In the genomic region with DNA sequence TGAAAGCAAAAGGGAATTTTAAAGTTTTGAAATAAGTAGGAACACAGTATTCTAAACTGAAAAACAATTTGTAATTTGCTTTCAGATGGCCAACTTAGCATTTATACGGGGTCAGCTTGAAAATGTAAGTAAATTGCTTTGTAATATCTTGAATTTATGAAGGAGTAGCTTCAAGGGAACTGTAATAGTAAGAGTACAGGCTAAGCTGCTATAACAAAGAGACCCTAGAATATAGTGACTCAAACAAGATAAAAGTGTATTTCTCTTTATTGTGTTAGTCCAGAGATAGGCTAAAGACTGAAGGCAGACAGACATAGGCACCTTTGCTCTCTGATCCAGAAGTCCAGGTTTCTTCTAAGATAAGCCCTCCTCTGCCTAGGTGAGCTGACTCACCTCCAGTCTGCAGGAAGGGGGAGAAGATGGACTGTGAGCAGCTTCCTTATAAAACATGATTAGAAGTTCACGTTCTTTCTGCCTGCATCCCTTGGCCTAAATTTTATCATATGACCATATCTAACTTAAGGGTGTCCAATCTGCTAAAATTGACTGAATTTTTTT, we compare ENCODE assay signal across 25 cellular contexts. TPM values are rescaled to one million over a fixed set of nuclear protein-coding genes. Genes with fewer than 3 reads are reported as not detected.
DNase-seq lines count a peak whose midpoint lies in the region; ATAC-seq, FAIRE-seq and TF ChIP-seq lines count a peak whose summit lies in the region.
"Had no signal": no experiment of that assay in that cellular context is flagged by ENCODE, and none has a peak within 500 bp of the region (broad histone marks: within the 10 kb centered on the region; RNA-seq: fewer than 3 reads in every experiment).

No MANE protein-coding gene starts in this region.

- no peak overlapping the region for H3K4me3 Mint-ChIP-seq in activated CD8-positive, alpha-beta memory T cell treated with anti-CD3 and anti-CD28 coated beads, Interleukin-2, amount 10 ng/mL, durations not matched to agents 7 days and 5 days

- in situ Hi-C loops in HepG2 (cut with HindIII; ENCODE audit: extremely low pct_ligation_motif_present, low pct_unique_long_range_greater_than_20kb) = no loop called here

- H3K27ac ChIP-seq in HepG2 (ENCODE audit: extremely low read length, insufficient read depth, low read length) (no peak overlapping the region), right lobe of liver (no peak overlapping the region), SJCRH30 (no peak overlapping the region)
- H3K27ac ChIP-seq: 22Rv1, BLaER1, GM23248, Peyer's patch had no signal

- H3K9me3 Mint-ChIP-seq in activated CD8-positive, alpha-beta memory T cell treated with anti-CD3 and anti-CD28 coated beads, Interleukin-2, amount 10 ng/mL, durations not matched to agents 7 days and 5 days (ENCODE audit: low read depth) = no peaks in the 10 kb centered on the region
- H3K9me3 Mint-ChIP-seq: CD4-positive, alpha-beta memory T cell had no signal

- TF ChIP-seq POLR2A in HepG2 (IDR thresholded peaks at IDR 0.05; ENCODE audit: insufficient read depth in 1 of 2, low read depth in 2 of 2, low read length in 2 of 2) (no peak), right lobe of liver (IDR thresholded peaks at IDR 0.05) (no peak)

- TF ChIP-seq CTCF in HepG2 (CRISPR knock-in tag; IDR thresholded peaks at IDR 0.05) (no peak), right lobe of liver (IDR thresholded peaks at IDR 0.05) (no peak)

- H3K4me1 Mint-ChIP-seq in activated CD8-positive, alpha-beta memory T cell treated with anti-CD3 and anti-CD28 coated beads, Interleukin-2, amount 10 ng/mL, durations not matched to agents 7 days and 5 days = peaks cover 28% of the 10 kb centered on the region

- H3K4me3 ChIP-seq in HepG2 (replicated peaks in 1 of 3; ENCODE audit: insufficient read depth in 1 of 3, low read depth in 2 of 3, low read length in 3 of 3) = no peak overlapping the region
- H3K4me3 ChIP-seq in right lobe of liver = no peak overlapping the region
- H3K4me3 ChIP-seq in SJCRH30 = no peak overlapping the region
- H3K4me3 ChIP-seq: BLaER1, GM23248, Peyer's patch had no signal

- H3K27me3 Mint-ChIP-seq in activated CD8-positive, alpha-beta memory T cell treated with anti-CD3 and anti-CD28 coated beads, Interleukin-2, amount 10 ng/mL, durations not matched to agents 7 days and 5 days = no peaks in the 10 kb centered on the region
- H3K27me3 Mint-ChIP-seq: CD4-positive, alpha-beta memory T cell had no signal

- H3K36me3 Mint-ChIP-seq in activated CD8-positive, alpha-beta memory T cell treated with anti-CD3 and anti-CD28 coated beads, Interleukin-2, amount 10 ng/mL, durations not matched to agents 7 days and 5 days = peaks cover 62% of the 10 kb centered on the region

- no peak for ATAC-seq in activated CD8-positive, alpha-beta memory T cell treated with anti-CD3 and anti-CD28 coated beads, Interleukin-2, amount 10 ng/mL, durations not matched to agents 7 days and 5 days
- ATAC-seq in HepG2 (no peak), right lobe of liver (no peak), left colon (peak; percentile 22)

- intact Hi-C loops in HepG2 (cut with micrococcal nuclease; ENCODE audit: unreplicated experiment) (no loop called here), right lobe of liver (cut with DNase I) (no loop called here), left colon (cut with DNase I, micrococcal nuclease) (no loop called here)

- peaks cover 21% of the 10 kb centered on the region for H3K79me2 ChIP-seq in HepG2 (ENCODE audit: insufficient read depth, low read length)

- no peak for FAIRE-seq in HepG2 (lab: Jason Lieb, UNC)
- FAIRE-seq: GM12892 had no signal

- BruUV-seq in HepG2 (replicated peaks; lab: Mats Ljungman, UMichigan) = no TSS peak

- no peak for TF ChIP-seq EP300 in HepG2 (IDR thresholded peaks at IDR 0.05; ENCODE audit: low read depth in 2 of 2, low read length in 2 of 2)
- no peak for TF ChIP-seq EP300 in HepG2 (CRISPR knock-in tag; IDR thresholded peaks at IDR 0.05; ENCODE audit: borderline replicate concordance)

- H3K27ac Mint-ChIP-seq in activated CD8-positive, alpha-beta memory T cell treated with anti-CD3 and anti-CD28 coated beads, Interleukin-2, amount 10 ng/mL, durations not matched to agents 7 days and 5 days = no peak overlapping the region
- H3K27ac Mint-ChIP-seq: H9 had no signal

- no peaks in the 10 kb centered on the region for H3K9me3 ChIP-seq in HepG2 (ENCODE audit: low read length)
- no peaks in the 10 kb centered on the region for H3K9me3 ChIP-seq in right lobe of liver
- peaks cover 16% of the 10 kb centered on the region for H3K9me3 ChIP-seq in SJCRH30 (replicated peaks)

- WGBS in HepG2 (ENCODE audit: low lambda C conversion rate) = 97% methylated on average over 2 of the region's 2 CpGs
- WGBS in right lobe of liver (ENCODE audit: insufficient coverage, low coverage, low lambda C conversion rate, missing lambda C conversion rate) = 94% methylated on average over 2 of the region's 2 CpGs

- H3K4me2 ChIP-seq in HepG2 (ENCODE audit: low read depth, low read length) = no peak overlapping the region
- H3K4me2 ChIP-seq: BLaER1 had no signal

- H4K20me1 ChIP-seq in HepG2 (ENCODE audit: insufficient read depth, low read length) = no peaks in the 10 kb centered on the region

- CTCF ChIA-PET in activated CD8-positive, alpha-beta memory T cell treated with anti-CD3 and anti-CD28 coated beads, Interleukin-2, amount 10 ng/mL, durations not matched to agents 7 days and 5 days (lab: Charles Lee) = interaction anchor here (1.4 kb wide), 1 partner anchor 9 kb away, joined by 3 read pairs; no protein-coding TSS in a partner anchor
- CTCF ChIA-PET in HepG2 (lab: Yijun Ruan, JAX; ENCODE audit: low intra/inter-chr PET ratio, low total read pairs) = no interaction called here

- no peak overlapping the region for H2AFZ ChIP-seq in HepG2 (ENCODE audit: low read length)
- H2AFZ ChIP-seq: GM23248 had no signal

- POLR2A ChIA-PET in HepG2 (lab: Yijun Ruan, JAX) = interaction anchor here (0.9 kb wide), 1 partner anchor 10 kb away, joined by 3 read pairs; no protein-coding TSS in a partner anchor

- peaks cover 15 to 57% of the 10 kb centered on the region in 2 experiments for H3K36me3 ChIP-seq in HepG2 (replicated peaks in 1 of 2; ENCODE audit: control insufficient read depth in 1 of 2, insufficient read depth in 2 of 2, low read length in 2 of 2)
- H3K36me3 ChIP-seq in right lobe of liver = peaks cover 0 to 64% (median 26%) of the 10 kb centered on the region in 4 donors
- H3K36me3 ChIP-seq in SJCRH30 = peaks cover 69% of the 10 kb centered on the region

- H3K4me1 ChIP-seq in HepG2 (ENCODE audit: insufficient read depth, low read length) (peaks cover 26% of the 10 kb centered on the region), right lobe of liver (peaks cover 0 to 14% (median 0%) of the 10 kb centered on the region in 4 donors), SJCRH30 (peaks cover 7% of the 10 kb centered on the region)

- H3K9ac ChIP-seq in HepG2 (ENCODE audit: insufficient read depth, low read depth, low read length) = no peak overlapping the region
- H3K9ac ChIP-seq: BLaER1, GM23248 had no signal

- no peak for TF ChIP-seq RAD21 in HepG2 (CRISPR knock-in tag; IDR thresholded peaks at IDR 0.05)

- no peaks in the 10 kb centered on the region; a peak in 1 of 5 replicates for H3K27me3 ChIP-seq in HepG2 (ENCODE audit: control insufficient read depth in 1 of 2, insufficient read depth in 2 of 2, low read length in 2 of 2)
- H3K27me3 ChIP-seq in right lobe of liver = no peaks in the 10 kb centered on the region
- no peaks in the 10 kb centered on the region for H3K27me3 ChIP-seq in SJCRH30
- H3K27me3 ChIP-seq: BLaER1, Peyer's patch had no signal

- peak; percentile 4 for DNase-seq in activated CD8-positive, alpha-beta memory T cell treated with anti-CD3 and anti-CD28 coated beads, Interleukin-2, amount 10 ng/mL, durations not matched to agents 7 days and 5 days
- DNase-seq in activated CD8-positive, alpha-beta memory T cell treated with anti-CD3 and anti-CD28 coated beads, Interleukin-2, amount 50 U/mL, for 4 hours = no peak
- DNase-seq in HepG2 (ENCODE audit: low spot score) = no peak
- no peak for DNase-seq in right lobe of liver
- no peak for DNase-seq in left colon
- no peak for DNase-seq in NCI-H1436 treated with DMSO at 0.1 percent for 48 hours (lab: John Stamatoyannopoulos, UW)
- no peak for DNase-seq in SJCRH30
- DNase-seq in NCI-H446 treated with DMSO at 0.1 percent for 48 hours (lab: John Stamatoyannopoulos, UW) = no peak
- DNase-seq: ACHN; CD4-positive, alpha-beta memory T cell; GM23248; H9; HFFc6; MM.1S; NCI-H1092; NCI-H146; NCI-H2029; NCI-H2227 treated with DMSO at 0.1 percent for 48 hours; NCI-H510A treated with DMSO at 0.1 percent for 48 hours; NCI-H748 treated with DMSO at 0.1 percent for 48 hours; NK-92 treated with Interleukin-12 subunit alpha and Interleukin-12 subunit beta, amount 100 ng/mL, for 24 hours had no signal

RNA-seq across cellular contexts. Expression of a gene that starts 3.2 kb away (rescaled TPM):
- total RNA-seq in activated CD8-positive, alpha-beta memory T cell treated with anti-CD3 and anti-CD28 coated beads, Interleukin-2, amount 10 ng/mL, durations not matched to agents 7 days and 5 days = 10 to 100 TPM; 32.6 to 33.1 TPM
- 22.7 and 24.3 TPM in 2 replicates for total RNA-seq in HepG2 (2016; rRNA removed; fragmentation: Illumina TruSeq; extraction: Trizol)
- 6.4 and 7.6 TPM in 2 replicates for total RNA-seq in HepG2 (2016; cell fraction: cytosol; rRNA removed; fragmentation: Illumina TruSeq; extraction: Trizol; ENCODE audit: low read depth)
- total RNA-seq in HepG2 (2016; cell fraction: insoluble cytoplasmic fraction; rRNA removed; fragmentation: Illumina TruSeq; extraction: Trizol) = 23.3 and 24.1 TPM in 2 replicates
- total RNA-seq in HepG2 (2016; cell fraction: membrane; rRNA removed; fragmentation: Illumina TruSeq; extraction: Trizol) = 15.5 and 16.3 TPM in 2 replicates
- total RNA-seq in HepG2 (2016; cell fraction: nucleus; rRNA removed; fragmentation: Illumina TruSeq; extraction: Trizol) = 25.1 and 28.9 TPM in 2 replicates
- polyA plus RNA-seq in HepG2 (2011; rRNA removed) = 4.4 and 5.6 TPM in 2 replicates
- 3.0 and 3.8 TPM in 2 replicates for polyA plus RNA-seq in HepG2 (2011; cell fraction: cytosol; rRNA removed)
- polyA plus RNA-seq in HepG2 (2011; cell fraction: nucleus; rRNA removed) = 17.4 and 20.7 TPM in 2 replicates
- polyA plus RNA-seq in HepG2 (2012) = 16.8 and 19.3 TPM in 2 replicates
- 4.3 and 4.6 TPM in 2 replicates for polyA plus RNA-seq in HepG2 (2016; cell fraction: cytosol; fragmentation: Illumina TruSeq; extraction: Trizol; ENCODE audit: low read depth)
- 21.2 and 21.3 TPM in 2 replicates for polyA plus RNA-seq in HepG2 (2016; cell fraction: insoluble cytoplasmic fraction; fragmentation: Illumina TruSeq; extraction: Trizol; ENCODE audit: low read depth)
- 9.1 and 9.6 TPM in 2 replicates for polyA plus RNA-seq in HepG2 (2016; cell fraction: membrane; fragmentation: Illumina TruSeq; extraction: Trizol; ENCODE audit: low read depth)
- polyA plus RNA-seq in HepG2 (2016; cell fraction: nucleus; fragmentation: Illumina TruSeq; extraction: Trizol; ENCODE audit: insufficient read depth, low read depth) = 33.3 and 33.4 TPM in 2 replicates
- polyA minus RNA-seq in HepG2 (2011; rRNA and poly(A)+ RNA removed; ENCODE audit: low replicate concordance) = 5.8 and 10.9 TPM in 2 replicates
- polyA minus RNA-seq in HepG2 (2011; cell fraction: cytosol; rRNA and poly(A)+ RNA removed) = 5.0 and 7.2 TPM in 2 replicates
- 33.9 and 38.8 TPM in 2 replicates for polyA minus RNA-seq in HepG2 (2011; cell fraction: nucleus; rRNA and poly(A)+ RNA removed)
- total RNA-seq in right lobe of liver = 10 to 100 TPM; 14.3 to 32.3 (median 19.9) TPM
- 10 to 100 TPM; 50.7 to 53.6 TPM for total RNA-seq in left colon
- 59.5 and 70.4 TPM in 2 replicates for total RNA-seq in SJCRH30 (2014; rRNA removed; shearing (Covaris generic))

RNA-seq across cellular contexts. Expression of a gene that starts 3.3 kb away (rescaled TPM):
- 10 to 100 TPM in 1 of 2 experiments, 1 to 10 TPM in 1; 8.8 to 10.3 TPM for total RNA-seq in activated CD8-positive, alpha-beta memory T cell treated with anti-CD3 and anti-CD28 coated beads, Interleukin-2, amount 10 ng/mL, durations not matched to agents 7 days and 5 days
- 13.1 and 16.8 TPM in 2 replicates for total RNA-seq in HepG2 (2016; rRNA removed; fragmentation: Illumina TruSeq; extraction: Trizol)
- 23.8 and 31.5 TPM in 2 replicates for total RNA-seq in HepG2 (2016; cell fraction: cytosol; rRNA removed; fragmentation: Illumina TruSeq; extraction: Trizol; ENCODE audit: low read depth)
- total RNA-seq in HepG2 (2016; cell fraction: insoluble cytoplasmic fraction; rRNA removed; fragmentation: Illumina TruSeq; extraction: Trizol) = 13.4 and 19.7 TPM in 2 replicates
- total RNA-seq in HepG2 (2016; cell fraction: membrane; rRNA removed; fragmentation: Illumina TruSeq; extraction: Trizol) = 25.2 and 28.6 TPM in 2 replicates
- total RNA-seq in HepG2 (2016; cell fraction: nucleus; rRNA removed; fragmentation: Illumina TruSeq; extraction: Trizol) = 6.6 and 8.5 TPM in 2 replicates
- 24.9 and 28.1 TPM in 2 replicates for polyA plus RNA-seq in HepG2 (2011; rRNA removed)
- polyA plus RNA-seq in HepG2 (2011; cell fraction: cytosol; rRNA removed) = 24.5 and 25.8 TPM in 2 replicates
- 31.1 and 36.4 TPM in 2 replicates for polyA plus RNA-seq in HepG2 (2011; cell fraction: nucleus; rRNA removed)
- polyA plus RNA-seq in HepG2 (2012) = 13.5 and 13.6 TPM in 2 replicates
- polyA plus RNA-seq in HepG2 (2016; cell fraction: cytosol; fragmentation: Illumina TruSeq; extraction: Trizol; ENCODE audit: low read depth) = 30.8 and 45.7 TPM in 2 replicates
- 19.6 and 19.9 TPM in 2 replicates for polyA plus RNA-seq in HepG2 (2016; cell fraction: insoluble cytoplasmic fraction; fragmentation: Illumina TruSeq; extraction: Trizol; ENCODE audit: low read depth)
- 26.5 and 30.0 TPM in 2 replicates for polyA plus RNA-seq in HepG2 (2016; cell fraction: membrane; fragmentation: Illumina TruSeq; extraction: Trizol; ENCODE audit: low read depth)
- 14.0 and 21.1 TPM in 2 replicates for polyA plus RNA-seq in HepG2 (2016; cell fraction: nucleus; fragmentation: Illumina TruSeq; extraction: Trizol; ENCODE audit: insufficient read depth, low read depth)
- polyA minus RNA-seq in HepG2 (2011; rRNA and poly(A)+ RNA removed; ENCODE audit: low replicate concordance) = 5.8 and 11.0 TPM in 2 replicates
- 4.9 and 8.5 TPM in 2 replicates for polyA minus RNA-seq in HepG2 (2011; cell fraction: cytosol; rRNA and poly(A)+ RNA removed)
- polyA minus RNA-seq in HepG2 (2011; cell fraction: nucleus; rRNA and poly(A)+ RNA removed) = 7.0 and 9.7 TPM in 2 replicates
- 10 to 100 TPM; 10.6 to 21.8 (median 11.8) TPM for total RNA-seq in right lobe of liver
- 10 to 100 TPM; 22.4 to 23.5 TPM for total RNA-seq in left colon
- total RNA-seq in SJCRH30 (2014; rRNA removed; shearing (Covaris generic)) = 76.7 and 81.6 TPM in 2 replicates

RNA-seq across cellular contexts. Expression of a gene that starts 57.9 kb away (rescaled TPM):
- 1 to 10 TPM in 1 of 2 experiments, under 1 TPM in 1; 0.49 to 1.1 TPM for total RNA-seq in activated CD8-positive, alpha-beta memory T cell treated with anti-CD3 and anti-CD28 coated beads, Interleukin-2, amount 10 ng/mL, durations not matched to agents 7 days and 5 days
- total RNA-seq in HepG2 (2016; rRNA removed; fragmentation: Illumina TruSeq; extraction: Trizol) (6.7 and 10.4 TPM in 2 replicates), right lobe of liver (under 1 TPM in 5 of 6 experiments, not detected in 1; 0.16 to 0.62 (median 0.37) TPM), left colon (10 to 100 TPM; 28.6 to 31.4 TPM)
- 3.7 and 4.9 TPM in 2 replicates for total RNA-seq in HepG2 (2016; cell fraction: cytosol; rRNA removed; fragmentation: Illumina TruSeq; extraction: Trizol; ENCODE audit: low read depth)
- 6.5 and 10.3 TPM in 2 replicates for total RNA-seq in HepG2 (2016; cell fraction: insoluble cytoplasmic fraction; rRNA removed; fragmentation: Illumina TruSeq; extraction: Trizol)
- total RNA-seq in HepG2 (2016; cell fraction: membrane; rRNA removed; fragmentation: Illumina TruSeq; extraction: Trizol) = 7.8 and 9.3 TPM in 2 replicates
- total RNA-seq in HepG2 (2016; cell fraction: nucleus; rRNA removed; fragmentation: Illumina TruSeq; extraction: Trizol) = 9.1 and 10.0 TPM in 2 replicates
- 18.2 and 20.0 TPM in 2 replicates for polyA plus RNA-seq in HepG2 (2011; rRNA removed)
- polyA plus RNA-seq in HepG2 (2011; cell fraction: cytosol; rRNA removed) = 21.0 and 26.4 TPM in 2 replicates
- polyA plus RNA-seq in HepG2 (2011; cell fraction: nucleus; rRNA removed) = 10.1 and 12.1 TPM in 2 replicates
- polyA plus RNA-seq in HepG2 (2012) = 7.3 and 7.9 TPM in 2 replicates
- polyA plus RNA-seq in HepG2 (2016; cell fraction: cytosol; fragmentation: Illumina TruSeq; extraction: Trizol; ENCODE audit: low read depth) = 3.6 and 4.7 TPM in 2 replicates
- polyA plus RNA-seq in HepG2 (2016; cell fraction: insoluble cytoplasmic fraction; fragmentation: Illumina TruSeq; extraction: Trizol; ENCODE audit: low read depth) = 5.4 and 6.4 TPM in 2 replicates
- polyA plus RNA-seq in HepG2 (2016; cell fraction: membrane; fragmentation: Illumina TruSeq; extraction: Trizol; ENCODE audit: low read depth) = 6.3 and 6.8 TPM in 2 replicates
- 9.2 and 11.4 TPM in 2 replicates for polyA plus RNA-seq in HepG2 (2016; cell fraction: nucleus; fragmentation: Illumina TruSeq; extraction: Trizol; ENCODE audit: insufficient read depth, low read depth)
- 0.63 and 43.6 TPM in 2 replicates for polyA minus RNA-seq in HepG2 (2011; rRNA and poly(A)+ RNA removed; ENCODE audit: low replicate concordance)
- 9.7 and 15.7 TPM in 2 replicates for polyA minus RNA-seq in HepG2 (2011; cell fraction: cytosol; rRNA and poly(A)+ RNA removed)
- polyA minus RNA-seq in HepG2 (2011; cell fraction: nucleus; rRNA and poly(A)+ RNA removed) = 9.3 and 10.4 TPM in 2 replicates
- total RNA-seq in SJCRH30 (2014; rRNA removed; shearing (Covaris generic)) = 15.1 TPM in 2 replicates
